Comparison of ENCODE assay signal across 19 cellular contexts in the genomic region with DNA sequence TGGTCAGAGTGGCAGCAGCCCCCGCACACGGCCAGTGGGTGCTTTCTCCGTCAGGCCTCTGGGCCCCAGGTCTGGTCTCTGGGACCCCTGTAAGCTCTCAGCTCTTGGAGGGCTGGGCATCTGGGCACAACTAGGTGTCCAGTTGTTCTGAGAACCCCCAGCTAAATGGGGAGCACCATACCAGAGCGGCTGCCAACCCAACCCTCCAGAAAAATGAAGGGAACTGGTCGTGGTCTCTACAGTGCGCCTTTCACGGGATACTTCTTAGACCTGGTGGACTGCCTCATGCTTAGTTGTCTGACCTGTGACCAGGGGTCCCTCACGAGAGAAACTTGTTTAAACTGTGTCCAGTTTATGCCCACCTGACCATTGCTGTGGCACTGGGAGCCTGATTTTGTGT.
A peak's percentile ranks its signal among the peaks of the same experiment; 100 is the strongest.
DNase-seq lines count a peak whose midpoint lies in the region; ATAC-seq, FAIRE-seq and TF ChIP-seq lines count a peak whose summit lies in the region.
"Had no signal": no experiment of that assay in that cellular context is flagged by ENCODE, and none has a peak within 500 bp of the region (broad histone marks: within the 10 kb centered on the region; RNA-seq: fewer than 3 reads in every experiment).

No MANE protein-coding gene starts in this region.

- no peaks in the 10 kb centered on the region for H3K9me3 ChIP-seq in K562 (replicated peaks; ENCODE audit: control insufficient read depth, insufficient read depth, low read depth, low read length)
- H3K9me3 ChIP-seq in esophagus muscularis mucosa = no peaks in the 10 kb centered on the region
- H3K9me3 ChIP-seq in muscle layer of duodenum (ENCODE audit: control insufficient read depth in 1 of 2, low read length in 2 of 2) = no peaks in the 10 kb centered on the region
- H3K9me3 ChIP-seq in hepatocyte (ENCODE audit: low read depth) = no peaks in the 10 kb centered on the region
- no peaks in the 10 kb centered on the region for H3K9me3 ChIP-seq in HAP-1

- H3K4me2 ChIP-seq in K562 (ENCODE audit: insufficient read depth, low read length) (no peak overlapping the region), hepatocyte (no peak overlapping the region)

- BruUV-seq in K562 (replicated peaks; lab: Mats Ljungman, UMichigan) = no TSS peak

- in situ Hi-C loops in K562 (cut with MboI) = no loop called here
- in situ Hi-C loops in HAP-1 (cut with MboI; ENCODE audit: low sequenced_read_pairs) = loop anchor here (10.0 kb wide), 1 partner anchor 300 kb away; no protein-coding TSS in a partner anchor

- peak overlapping the region in 1 of 2 experiments; percentile 30; a peak in 1 of 4 replicates for H3K9ac ChIP-seq in K562 (ENCODE audit: insufficient read depth in 1 of 2, low read depth in 2 of 2, low read length in 2 of 2)

- H3K9me2 ChIP-seq in hepatocyte (replicated peaks; ENCODE audit: insufficient read depth) = no peaks in the 10 kb centered on the region

- H3K4me3 ChIP-seq in K562 = no peak overlapping the region
- no peak overlapping the region for H3K4me3 ChIP-seq in esophagus muscularis mucosa
- no peak overlapping the region for H3K4me3 ChIP-seq in muscle layer of duodenum (ENCODE audit: low read depth in 1 of 2, low read length in 2 of 2)
- H3K4me3 ChIP-seq in hepatocyte = no peak overlapping the region
- H3K4me3 ChIP-seq in HAP-1 = no peak overlapping the region

- peak in 3 of 4 experiments; percentile 59 to 62 (median 62) for DNase-seq in K562 (ENCODE audit: extremely low read depth in 1 of 4, low spot score in 3 of 4)
- DNase-seq in esophagus muscularis mucosa (ENCODE audit: extremely low spot score) = no peak
- no peak for DNase-seq in hepatocyte (ENCODE audit: low spot score)
- DNase-seq in NCI-H1417 (lab: John Stamatoyannopoulos, UW) = no peak
- no peak for DNase-seq in HAP-1 (ENCODE audit: low spot score in 2 of 2)
- DNase-seq: CD4-positive, CD25-positive, alpha-beta regulatory T cell; DMS79; KBM-7; MM.1S; NCI-H1105; NCI-H2081; NCI-H2171; NCI-H345; NCI-H524; NCI-H774 had no signal

- TF ChIP-seq RAD21 in K562 (CRISPR knock-in tag; conservative IDR thresholded peaks at IDR 0.05 in 1 of 2, IDR thresholded peaks at IDR 0.05 in 1 of 2) = no peak

- H3K4me1 ChIP-seq in K562 (replicated peaks in 1 of 2; ENCODE audit: control insufficient read depth in 2 of 2, insufficient read depth in 2 of 2, low read length in 2 of 2) (peaks cover 0 to 38% of the 10 kb centered on the region in 2 experiments; a peak in 2 of 5 replicates), esophagus muscularis mucosa (peaks cover 25 to 76% (median 73%) of the 10 kb centered on the region in 4 donors), muscle layer of duodenum (ENCODE audit: control insufficient read depth in 1 of 2, insufficient read depth in 2 of 2, low read length in 2 of 2) (peaks cover 0 to 10% of the 10 kb centered on the region in 2 donors), hepatocyte (ENCODE audit: insufficient read depth) (peaks cover 5% of the 10 kb centered on the region), HAP-1 (no peaks in the 10 kb centered on the region)

- H3K27me3 ChIP-seq in K562 (ENCODE audit: control insufficient read depth in 2 of 2, insufficient read depth in 2 of 2, low read length in 2 of 2) (no peaks in the 10 kb centered on the region), esophagus muscularis mucosa (no peaks in the 10 kb centered on the region), muscle layer of duodenum (ENCODE audit: low read depth, low read length) (no peaks in the 10 kb centered on the region), hepatocyte (no peaks in the 10 kb centered on the region), HAP-1 (ENCODE audit: low read depth) (no peaks in the 10 kb centered on the region)

- H3K79me2 ChIP-seq in K562 (ENCODE audit: control insufficient read depth, insufficient read depth, low read length) = no peaks in the 10 kb centered on the region
- H3K79me2 ChIP-seq in hepatocyte = no peaks in the 10 kb centered on the region

- WGBS in K562 (ENCODE audit: insufficient coverage, low coverage, missing lambda C conversion rate) = 87% methylated on average over 8 of the region's 8 CpGs
- WGBS in esophagus muscularis mucosa = 93% methylated on average over 4 of the region's 8 CpGs
- 99% methylated on average over 8 of the region's 8 CpGs for WGBS in hepatocyte (ENCODE audit: low lambda C conversion rate, missing lambda C conversion rate)

- peaks cover 20% of the 10 kb centered on the region for H3K9me1 ChIP-seq in K562 (ENCODE audit: control insufficient read depth, insufficient read depth, low read length)

- TF ChIP-seq EP300 in K562 (IDR thresholded peaks at IDR 0.05; ENCODE audit: low read length) = no peak
- TF ChIP-seq EP300 in esophagus muscularis mucosa (IDR thresholded peaks at IDR 0.05) = no peak

- no peak overlapping the region for H3K27ac ChIP-seq in K562 (ENCODE audit: extremely low read depth, low read depth, low read length)
- peak overlapping the region; percentile 83 to 90 (median 88) for H3K27ac ChIP-seq in esophagus muscularis mucosa (replicated peaks in 1 of 4)
- peak overlapping the region; percentile 33 for H3K27ac ChIP-seq in muscle layer of duodenum (ENCODE audit: low read length)
- no peak overlapping the region for H3K27ac ChIP-seq in hepatocyte

- FAIRE-seq in K562 (lab: Jason Lieb, UNC) = no peak
- FAIRE-seq: H54 had no signal

- peaks cover 99% of the 10 kb centered on the region; the same call in 2 of the 3 replicates for H3K36me3 ChIP-seq in K562 (ENCODE audit: control insufficient read depth, insufficient read depth, low read length)
- peaks cover 14 to 86% (median 78%) of the 10 kb centered on the region in 4 donors for H3K36me3 ChIP-seq in esophagus muscularis mucosa
- H3K36me3 ChIP-seq in muscle layer of duodenum (ENCODE audit: control insufficient read depth in 1 of 2, insufficient read depth in 2 of 2, low read length in 2 of 2) = peaks cover 7 to 39% of the 10 kb centered on the region in 2 donors
- no peaks in the 10 kb centered on the region for H3K36me3 ChIP-seq in hepatocyte (replicated peaks; ENCODE audit: insufficient read depth, low read depth)
- H3K36me3 ChIP-seq in HAP-1 (replicated peaks) = no peaks in the 10 kb centered on the region

- CTCF ChIA-PET in K562 (lab: Yijun Ruan, JAX; ENCODE audit: low intra/inter-chr PET ratio) = interaction anchor here (7.1 to 15.3 kb wide), 2 partner anchors 108 to 326 kb away, joined by 265 to 800 read pairs; a partner anchor contains a TSS

- POLR2A ChIA-PET in K562 (lab: Yijun Ruan, JAX) = interaction anchor here (0.7 to 6.3 kb wide), 14 partner anchors 8 to 209 kb away, joined by 3 to 207 read pairs (median 4); a partner anchor contains a TSS

- no peak for TF ChIP-seq POLR2A in K562 (conservative IDR thresholded peaks at IDR 0.05)
- no peak for TF ChIP-seq POLR2A in esophagus muscularis mucosa (IDR thresholded peaks at IDR 0.05; ENCODE audit: low read depth)

- intact Hi-C loops in K562 (cut with micrococcal nuclease) (loop anchor here (10.0 kb wide), 1 partner anchor 440 kb away; no protein-coding TSS in a partner anchor), esophagus muscularis mucosa (cut with DNase I) (no loop called here)

- no peak overlapping the region for H2AFZ ChIP-seq in K562 (ENCODE audit: low read depth, low read length)
- no peak overlapping the region for H2AFZ ChIP-seq in hepatocyte

- no peak for TF ChIP-seq CTCF in K562 (IDR thresholded peaks at IDR 0.05 in 2 of 3, conservative IDR thresholded peaks at IDR 0.05 in 1 of 3; ENCODE audit: insufficient read depth in 2 of 3, low read depth in 1 of 3, low read length in 3 of 3)
- no peak for TF ChIP-seq CTCF in esophagus muscularis mucosa (IDR thresholded peaks at IDR 0.05)
- TF ChIP-seq CTCF in hepatocyte (IDR thresholded peaks at IDR 0.05; ENCODE audit: poor library complexity) = no peak

- peaks cover 81% of the 10 kb centered on the region for H4K20me1 ChIP-seq in K562 (replicated peaks; ENCODE audit: control insufficient read depth, insufficient read depth, low read length)
- H4K20me1 ChIP-seq in hepatocyte (ENCODE audit: insufficient read depth, poor library complexity, severe bottlenecking) = no peaks in the 10 kb centered on the region

- ATAC-seq in K562 (no peak), GM18868 (IDR thresholded peaks at IDR 0.05; ENCODE audit: unreplicated experiment) (no peak)
- ATAC-seq: Panc1 had no signal

TF ChIP-seq in K562, 482 proteins besides CTCF, POLR2A, EP300 and RAD21 (continues in another document):
- TF ChIP-seq RBM14 (IDR thresholded peaks at IDR 0.05; ENCODE audit: borderline replicate concordance, insufficient read depth, low read depth, low read length) (no peak), U2AF1 (optimal IDR thresholded peaks at IDR 0.05; ENCODE audit: low read depth, low read length) (no peak), TRIM28 (IDR thresholded peaks at IDR 0.05) (no peak), TAF7 (tag; IDR thresholded peaks at IDR 0.05) (no peak), ZFP36 (IDR thresholded peaks at IDR 0.05; ENCODE audit: low read depth, low read length, partially characterized antibody) (no peak), NR2F6 (CRISPR knock-in tag; IDR thresholded peaks at IDR 0.05) (no peak), BHLHE40 (IDR thresholded peaks at IDR 0.05; ENCODE audit: low read length) (peak; percentile 9; the same call in 1 of the 2 replicates), SMARCE1 (IDR thresholded peaks at IDR 0.05) (no peak), SIN3A (IDR thresholded peaks at IDR 0.05; ENCODE audit: borderline replicate concordance in 2 of 2, control insufficient read depth in 1 of 2, low read depth in 2 of 2, low read length in 2 of 2) (peak in 1 of 2 experiments; percentile 1; a peak in 1 of 4 replicates), MCM3 (IDR thresholded peaks at IDR 0.05) (no peak)
- TF ChIP-seq, protein P1, sequence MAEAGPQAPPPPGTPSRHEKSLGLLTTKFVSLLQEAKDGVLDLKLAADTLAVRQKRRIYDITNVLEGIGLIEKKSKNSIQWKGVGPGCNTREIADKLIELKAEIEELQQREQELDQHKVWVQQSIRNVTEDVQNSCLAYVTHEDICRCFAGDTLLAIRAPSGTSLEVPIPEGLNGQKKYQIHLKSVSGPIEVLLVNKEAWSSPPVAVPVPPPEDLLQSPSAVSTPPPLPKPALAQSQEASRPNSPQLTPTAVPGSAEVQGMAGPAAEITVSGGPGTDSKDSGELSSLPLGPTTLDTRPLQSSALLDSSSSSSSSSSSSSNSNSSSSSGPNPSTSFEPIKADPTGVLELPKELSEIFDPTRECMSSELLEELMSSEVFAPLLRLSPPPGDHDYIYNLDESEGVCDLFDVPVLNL (CRISPR knock-in tag; IDR thresholded peaks at IDR 0.05; ENCODE audit: low read depth) = no peak

Comparison
In these comparisons a context has a peak if more than half of its experiments do, and no peak if none do; other contexts are left out.
1. DNase-seq: peak in K562 (3 of 4); none in esophagus muscularis mucosa (single experiment), hepatocyte (single experiment), NCI-H1417 (0 of 3) and HAP-1 (0 of 2).
2. H3K27ac ChIP-seq: peak in esophagus muscularis mucosa (4 of 4) and muscle layer of duodenum (single experiment); none in K562 (single experiment) and hepatocyte (single experiment).